8 cellular contexts compared by ENCODE assay signal in the genomic region with DNA sequence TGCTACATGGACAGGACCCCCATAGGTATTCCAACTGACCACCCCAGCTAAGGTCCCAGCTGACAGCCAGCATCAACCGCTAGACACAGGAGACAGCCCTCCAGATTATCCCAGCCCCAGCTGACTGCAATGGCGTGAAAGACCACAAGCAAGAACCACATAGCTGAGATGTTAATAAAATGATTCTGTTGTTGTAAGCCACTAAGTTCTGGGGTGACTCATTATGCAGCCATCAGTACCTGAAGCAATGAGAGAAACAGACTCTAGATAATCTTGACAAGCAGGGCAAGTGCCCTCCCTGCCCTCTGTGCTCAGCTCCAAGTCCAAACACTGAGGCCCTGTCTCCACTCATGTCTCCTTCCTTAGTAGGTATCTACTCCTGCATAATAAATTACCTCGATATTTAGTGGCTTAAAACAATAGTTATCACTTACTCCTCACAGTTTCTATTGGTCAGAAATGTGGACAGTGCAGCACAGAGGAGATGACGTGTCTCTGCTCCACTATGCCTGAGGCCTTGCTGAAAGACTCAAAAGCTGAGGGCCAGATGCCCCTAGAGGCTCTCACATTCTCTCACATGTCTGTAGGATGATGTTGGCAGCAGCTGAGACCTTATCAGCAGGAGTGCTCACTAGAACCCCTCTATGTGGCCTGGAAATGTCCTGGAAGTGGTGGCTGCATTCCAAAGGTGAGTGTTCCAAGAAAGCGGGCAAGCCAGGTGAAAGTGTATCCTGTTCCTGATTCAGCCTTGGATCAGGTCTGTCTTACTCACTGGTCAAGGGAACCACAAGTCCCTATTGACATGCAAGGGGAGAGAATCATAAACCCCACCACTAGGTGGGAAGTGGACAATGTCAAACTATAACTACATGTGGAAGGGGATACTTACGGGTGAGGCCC. TPM values are rescaled to one million over a fixed set of nuclear protein-coding genes. Genes with fewer than 3 reads are reported as not detected.
DNase-seq lines count a peak whose midpoint lies in the region; ATAC-seq and TF ChIP-seq lines count a peak whose summit lies in the region.

No MANE protein-coding gene starts in this region.

- CTCF ChIA-PET in BJ (lab: Yijun Ruan, JAX) (interaction anchor here (0.9 to 5.0 kb wide), 4 partner anchors 10 to 69 kb away, joined by 3 to 38 read pairs (median 10); no protein-coding TSS in a partner anchor), mammary epithelial cell (lab: Charles Lee; ENCODE audit: low non-redundant PET) (no interaction called here)

- H3K79me2 ChIP-seq in Loucy (ENCODE audit: insufficient read depth, low read length) (peaks cover 84% of the 10 kb centered on the region), mammary epithelial cell (ENCODE audit: insufficient read depth, low read length) (peaks cover 94% of the 10 kb centered on the region)

- no peak overlapping the region for H3K4me3 ChIP-seq in BJ (ENCODE audit: low read depth, low read length)
- H3K4me3 ChIP-seq in Loucy (ENCODE audit: low read length, poor library complexity, severe bottlenecking): peak overlapping the region; percentile 95
- no peak overlapping the region for H3K4me3 ChIP-seq in mammary epithelial cell (replicated peaks in 1 of 3; ENCODE audit: insufficient read depth in 1 of 3, low read depth in 2 of 3, low read length in 3 of 3)
- no peak overlapping the region for H3K4me3 ChIP-seq in muscle layer of colon (ENCODE audit: low read depth in 1 of 2, low read length in 2 of 2)

- no TSS peak for BruUV-seq in mammary epithelial cell (replicated peaks; lab: Mats Ljungman, UMichigan)

- peak; percentile 55 for DNase-seq in BJ (ENCODE audit: low read depth)
- peak; percentile 85 for DNase-seq in mammary epithelial cell
- DNase-seq in medulla oblongata (ENCODE audit: extremely low spot score): no peak
- no peak for DNase-seq in NCI-H128 (lab: John Stamatoyannopoulos, UW; ENCODE audit: unreplicated experiment)
- no peak for DNase-seq in GDM1 (lab: John Stamatoyannopoulos, UW)

- intact Hi-C loops in mammary epithelial cell (cut with micrococcal nuclease): loop anchor here (1.0 to 10.0 kb wide), 2 partner anchors 16 to 445 kb away; a partner anchor contains a TSS

- H3K9me3 ChIP-seq in Loucy (ENCODE audit: insufficient read depth, low read depth, low read length) (no peaks in the 10 kb centered on the region), mammary epithelial cell (replicated peaks; ENCODE audit: insufficient read depth, low read length) (no peaks in the 10 kb centered on the region), muscle layer of colon (ENCODE audit: low read length) (no peaks in the 10 kb centered on the region)

- no peaks in the 10 kb centered on the region for H3K9me2 ChIP-seq in Loucy (replicated peaks; ENCODE audit: low read depth, low read length)

- H3K27ac ChIP-seq in mammary epithelial cell (ENCODE audit: insufficient read depth, low read depth, low read length): peak overlapping the region; percentile 63
- peak overlapping the region; percentile 9 for H3K27ac ChIP-seq in muscle layer of colon (ENCODE audit: low read depth, low read length)

- 16% methylated on average over 6 of the region's 6 CpGs for WGBS in mammary epithelial cell (ENCODE audit: low coverage, missing lambda C conversion rate)

- H4K20me1 ChIP-seq in Loucy (ENCODE audit: insufficient read depth, low read length, poor library complexity, severe bottlenecking) (peaks cover 55% of the 10 kb centered on the region), mammary epithelial cell (ENCODE audit: insufficient read depth, low read length) (peaks cover 11% of the 10 kb centered on the region)

- H3K4me2 ChIP-seq in Loucy (ENCODE audit: low read depth, low read length, poor library complexity, severe bottlenecking) (peak overlapping the region; percentile 93), mammary epithelial cell (ENCODE audit: insufficient read depth, low read depth, low read length) (peak overlapping the region; percentile 88)

- POLR2A ChIA-PET in BJ (lab: Charles Lee): interaction anchor here (0.8 to 1.1 kb wide), 2 partner anchors 9 to 14 kb away, joined by 3 to 4 read pairs; no protein-coding TSS in a partner anchor

- H3K9ac ChIP-seq in Loucy (ENCODE audit: low read depth, low read length, poor library complexity, severe bottlenecking): no peak overlapping the region
- no peak overlapping the region for H3K9ac ChIP-seq in mammary epithelial cell (ENCODE audit: insufficient read depth, low read length)
- H3K9ac ChIP-seq in muscle layer of colon (ENCODE audit: low read length): peak overlapping the region; percentile 0

- ATAC-seq in HG02885 (IDR thresholded peaks at IDR 0.05; ENCODE audit: poor library complexity, unreplicated experiment): no peak

- dilution Hi-C loops in mammary epithelial cell (cut with HindIII; ENCODE audit: low sequenced_read_pairs): loop anchor here (5.0 kb wide), 3 partner anchors 37 to 397 kb away; no protein-coding TSS in a partner anchor

- H3K36me3 ChIP-seq in BJ (ENCODE audit: control insufficient read depth, insufficient read depth, low read length) (peaks cover 8% of the 10 kb centered on the region), Loucy (ENCODE audit: insufficient read depth, low read length) (no peaks in the 10 kb centered on the region; the same call in 1 of the 2 replicates), mammary epithelial cell (ENCODE audit: insufficient read depth, low read length) (no peaks in the 10 kb centered on the region), muscle layer of colon (ENCODE audit: insufficient read depth, low read length) (peaks cover 7% of the 10 kb centered on the region)

- H2AFZ ChIP-seq in Loucy (ENCODE audit: low read length) (no peak overlapping the region), mammary epithelial cell (ENCODE audit: low read depth, low read length) (no peak overlapping the region)

- TF ChIP-seq CTCF in BJ (IDR thresholded peaks at IDR 0.05; ENCODE audit: insufficient read depth, low read depth, low read length) (peak; percentile 20; the same call in 1 of the 2 replicates), Loucy (conservative IDR thresholded peaks at IDR 0.05; ENCODE audit: low read length) (peak; percentile 12; the same call in 1 of the 2 replicates), mammary epithelial cell (conservative IDR thresholded peaks at IDR 0.05 in 1 of 2, IDR thresholded peaks at IDR 0.05 in 1 of 2; ENCODE audit: extremely low read depth in 1 of 2, insufficient read depth in 1 of 2, low read depth in 1 of 2, low read length in 2 of 2) (peak in 1 of 2 donors; percentile 19)

- H3K27me3 ChIP-seq in BJ (ENCODE audit: control insufficient read depth, insufficient read depth, low read length): no peaks in the 10 kb centered on the region
- H3K27me3 ChIP-seq in Loucy (ENCODE audit: insufficient read depth, low read length, poor library complexity, severe bottlenecking): no peaks in the 10 kb centered on the region
- H3K27me3 ChIP-seq in mammary epithelial cell (ENCODE audit: insufficient read depth, low read length): no peaks in the 10 kb centered on the region
- no peaks in the 10 kb centered on the region for H3K27me3 ChIP-seq in muscle layer of colon (ENCODE audit: control insufficient read depth in 1 of 2, insufficient read depth in 2 of 2, low read length in 2 of 2)

- no peaks in the 10 kb centered on the region for H3F3A ChIP-seq in Loucy (ENCODE audit: low read depth)

- in situ Hi-C loops in mammary epithelial cell (cut with MboI; ENCODE audit: low sequenced_read_pairs in 2 of 2): loop anchor here in 1 of 2 donors (5.0 kb wide), 1 partner anchor 62 kb away; a partner anchor contains a TSS

- peaks cover 29% of the 10 kb centered on the region for H3K4me1 ChIP-seq in Loucy (ENCODE audit: insufficient read depth, low read length, poor library complexity, severe bottlenecking)
- peaks cover 66% of the 10 kb centered on the region for H3K4me1 ChIP-seq in mammary epithelial cell (ENCODE audit: insufficient read depth, low read length)
- H3K4me1 ChIP-seq in muscle layer of colon (ENCODE audit: insufficient read depth, low read length): peaks cover 57% of the 10 kb centered on the region

RNA-seq across cellular contexts. Expression of a gene that starts 2.5 kb away (rescaled TPM):
- polyA plus RNA-seq in BJ (2011; rRNA removed) (156 and 197 TPM in 2 replicates), mammary epithelial cell (134 TPM)
- polyA minus RNA-seq in BJ (2011; rRNA and poly(A)+ RNA removed): 86.8 and 131 TPM in 2 replicates
- 100 to 1,000 TPM in 1 of 2 donors, 10 to 100 TPM in 1; 91.4 to 177 TPM for total RNA-seq in mammary epithelial cell
- polyA minus RNA-seq in mammary epithelial cell: 122 TPM

Comparison
In these comparisons a context has a peak if more than half of its experiments do, and no peak if none do; other contexts are left out.
1. DNase-seq: peak in BJ (single experiment) and mammary epithelial cell (single experiment); none in medulla oblongata (single experiment), NCI-H128 (single experiment) and GDM1 (single experiment).